In the genomic region with DNA sequence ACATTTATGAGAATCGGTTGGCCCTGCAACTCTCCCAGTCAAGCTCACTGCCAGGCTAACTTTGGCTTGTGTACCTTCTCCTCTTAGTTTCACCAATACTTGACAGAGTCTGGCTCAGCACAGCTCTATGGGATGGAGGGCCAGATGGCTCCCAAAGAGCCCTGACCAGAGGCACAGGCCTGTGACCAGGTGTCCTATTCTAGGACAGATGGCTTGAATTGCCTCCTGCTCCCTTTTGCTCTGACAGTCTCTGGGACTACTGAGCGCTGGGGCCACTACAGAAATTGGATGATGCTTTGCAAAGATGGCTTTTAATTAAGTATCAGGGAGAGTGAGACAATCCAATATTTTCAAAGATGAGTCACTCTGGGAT, we compare ENCODE assay signal across 20 cellular contexts. TPM values are rescaled to one million over a fixed set of nuclear protein-coding genes. Genes with fewer than 3 reads are reported as not detected.
DNase-seq lines count a peak whose midpoint lies in the region; ATAC-seq, FAIRE-seq and TF ChIP-seq lines count a peak whose summit lies in the region.
"Had no signal": no experiment of that assay in that cellular context is flagged by ENCODE, and none has a peak within 500 bp of the region (broad histone marks: within the 10 kb centered on the region; RNA-seq: fewer than 3 reads in every experiment).

No MANE protein-coding gene starts in this region.

- peak overlapping the region; percentile 67 for H3K4me2 ChIP-seq in skeletal muscle satellite cell (ENCODE audit: low read length)
- H3K4me2 ChIP-seq in HepG2 (ENCODE audit: low read depth, low read length) = no peak overlapping the region

- no peak overlapping the region for H2AFZ ChIP-seq in HepG2 (ENCODE audit: low read length)

- H3K9me3 Mint-ChIP-seq in glutamatergic neuron (ENCODE audit: unreplicated experiment) = peaks cover 7% of the 10 kb centered on the region
- H3K9me3 Mint-ChIP-seq: memory B cell; stimulated activated naive CD8-positive, alpha-beta T cell treated with anti-CD3 and anti-CD28 coated beads, Interleukin-15, Interleukin-2, amounts not matched to agents 100 ng/mL and 50 ng/mL, for 24 hours had no signal

- no peaks in the 10 kb centered on the region for H3K27me3 ChIP-seq in skeletal muscle satellite cell (ENCODE audit: control insufficient read depth, insufficient read depth, low read length)
- no peaks in the 10 kb centered on the region for H3K27me3 ChIP-seq in HepG2 (ENCODE audit: control insufficient read depth in 1 of 2, insufficient read depth in 2 of 2, low read length in 2 of 2)
- H3K27me3 ChIP-seq: BLaER1, upper lobe of left lung had no signal

- peak overlapping the region; percentile 60 for H3K4me3 Mint-ChIP-seq in glutamatergic neuron (ENCODE audit: unreplicated experiment)
- H3K4me3 Mint-ChIP-seq: activated CD4-positive, alpha-beta T cell treated with anti-CD3 and anti-CD28 coated beads for 36 hours; memory B cell; stimulated activated naive CD8-positive, alpha-beta T cell treated with anti-CD3 and anti-CD28 coated beads, Interleukin-15, Interleukin-2, amounts not matched to agents 100 ng/mL and 50 ng/mL, for 24 hours had no signal

- DNase-seq in NCI-H2171 treated with DMSO at 0.1 percent for 48 hours (lab: John Stamatoyannopoulos, UW) (peak; percentile 2), NCI-H2171 (lab: John Stamatoyannopoulos, UW) (no peak), SK-N-DZ (ENCODE audit: low spot score) (peak; percentile 21), glutamatergic neuron (peak; percentile 59), COR-L47 (lab: John Stamatoyannopoulos, UW) (no peak), KBM-7 (no peak), HepG2 (ENCODE audit: low spot score) (no peak)
- DNase-seq: activated CD4-positive, alpha-beta T cell treated with anti-CD3 and anti-CD28 coated beads for 36 hours; activated gamma-delta T cell; amygdala; GOT3; NCI-H1436; NCI-H446 treated with DMSO at 0.1 percent for 48 hours; upper lobe of left lung had no signal

- intact Hi-C loops in HepG2 (cut with micrococcal nuclease; ENCODE audit: unreplicated experiment) = no loop called here

- BruUV-seq in HepG2 (replicated peaks; lab: Mats Ljungman, UMichigan) = no TSS peak

- TF ChIP-seq CTCF in glutamatergic neuron (IDR thresholded peaks at IDR 0.05; ENCODE audit: partially characterized antibody, unreplicated experiment) (no peak), HepG2 (CRISPR knock-in tag; IDR thresholded peaks at IDR 0.05) (no peak)

- H3K36me3 ChIP-seq in skeletal muscle satellite cell (ENCODE audit: insufficient read depth, low read length) (no peaks in the 10 kb centered on the region), HepG2 (replicated peaks in 1 of 2; ENCODE audit: control insufficient read depth in 1 of 2, insufficient read depth in 2 of 2, low read length in 2 of 2) (no peaks in the 10 kb centered on the region)
- H3K36me3 ChIP-seq: BLaER1, upper lobe of left lung had no signal

- H3K4me1 ChIP-seq in skeletal muscle satellite cell (ENCODE audit: control insufficient read depth, insufficient read depth, low read length) (peaks cover 42% of the 10 kb centered on the region), HepG2 (ENCODE audit: insufficient read depth, low read length) (peaks cover 17% of the 10 kb centered on the region)
- H3K4me1 ChIP-seq: upper lobe of left lung had no signal

- H3K9me3 ChIP-seq in skeletal muscle satellite cell (replicated peaks; ENCODE audit: low read length) (no peaks in the 10 kb centered on the region), HepG2 (ENCODE audit: low read length) (no peaks in the 10 kb centered on the region)
- H3K9me3 ChIP-seq: BLaER1, upper lobe of left lung had no signal

- peak overlapping the region; percentile 8 for H3K9ac ChIP-seq in skeletal muscle satellite cell (ENCODE audit: low read depth, low read length)
- no peak overlapping the region for H3K9ac ChIP-seq in HepG2 (ENCODE audit: insufficient read depth, low read depth, low read length)
- H3K9ac ChIP-seq: BLaER1 had no signal

- no peak for TF ChIP-seq POLR2A in HepG2 (IDR thresholded peaks at IDR 0.05; ENCODE audit: insufficient read depth in 1 of 2, low read depth in 2 of 2, low read length in 2 of 2)

- WGBS in HepG2 (ENCODE audit: low lambda C conversion rate) = 54% methylated on average over 2 of the region's 2 CpGs

- no peak; the same call in 2 of the 3 replicates for ATAC-seq in HepG2
- ATAC-seq: activated CD4-positive, alpha-beta T cell treated with anti-CD3 and anti-CD28 coated beads for 36 hours had no signal

- H3K27ac ChIP-seq in HepG2 (ENCODE audit: extremely low read length, insufficient read depth, low read length) = no peak overlapping the region
- H3K27ac ChIP-seq: 22Rv1, BLaER1, upper lobe of left lung had no signal

- H3K27ac Mint-ChIP-seq in glutamatergic neuron (ENCODE audit: unreplicated experiment) = peak overlapping the region; percentile 89
- H3K27ac Mint-ChIP-seq: activated CD4-positive, alpha-beta T cell treated with anti-CD3 and anti-CD28 coated beads for 36 hours; memory B cell; stimulated activated naive CD8-positive, alpha-beta T cell treated with anti-CD3 and anti-CD28 coated beads, Interleukin-15, Interleukin-2, amounts not matched to agents 100 ng/mL and 50 ng/mL, for 24 hours had no signal

- H3K27me3 Mint-ChIP-seq in glutamatergic neuron (ENCODE audit: unreplicated experiment) = peaks cover 5% of the 10 kb centered on the region
- H3K27me3 Mint-ChIP-seq: activated CD4-positive, alpha-beta T cell treated with anti-CD3 and anti-CD28 coated beads for 36 hours; memory B cell; stimulated activated naive CD8-positive, alpha-beta T cell treated with anti-CD3 and anti-CD28 coated beads, Interleukin-15, Interleukin-2, amounts not matched to agents 100 ng/mL and 50 ng/mL, for 24 hours had no signal

- no peaks in the 10 kb centered on the region for H4K20me1 ChIP-seq in HepG2 (ENCODE audit: insufficient read depth, low read length)
- H4K20me1 ChIP-seq: BLaER1 had no signal

- peaks cover 21% of the 10 kb centered on the region for H3K4me1 Mint-ChIP-seq in glutamatergic neuron (ENCODE audit: low read depth, unreplicated experiment)
- H3K4me1 Mint-ChIP-seq: activated CD4-positive, alpha-beta T cell treated with anti-CD3 and anti-CD28 coated beads for 36 hours; memory B cell had no signal

- no peaks in the 10 kb centered on the region for H3K79me2 ChIP-seq in HepG2 (ENCODE audit: insufficient read depth, low read length)

- TF ChIP-seq EP300 in HepG2 (IDR thresholded peaks at IDR 0.05; ENCODE audit: low read depth in 2 of 2, low read length in 2 of 2) = no peak
- no peak for TF ChIP-seq EP300 in HepG2 (CRISPR knock-in tag; IDR thresholded peaks at IDR 0.05; ENCODE audit: borderline replicate concordance)

- FAIRE-seq in HepG2 (lab: Jason Lieb, UNC) = no peak
- FAIRE-seq: islet of Langerhans had no signal

- POLR2A ChIA-PET in HepG2 (lab: Yijun Ruan, JAX) = no interaction called here

- CTCF ChIA-PET in HepG2 (lab: Yijun Ruan, JAX; ENCODE audit: low intra/inter-chr PET ratio, low total read pairs) = no interaction called here

- H3K4me3 ChIP-seq in skeletal muscle satellite cell (ENCODE audit: low read length) = no peak overlapping the region
- no peak overlapping the region for H3K4me3 ChIP-seq in HepG2 (replicated peaks in 1 of 3; ENCODE audit: insufficient read depth in 1 of 3, low read depth in 2 of 3, low read length in 3 of 3)
- H3K4me3 ChIP-seq: BLaER1, upper lobe of left lung had no signal

- in situ Hi-C loops in KBM-7 (cut with MboI; ENCODE audit: low pct_unique_long_range_greater_than_20kb, low sequenced_read_pairs) (no loop called here), HepG2 (cut with HindIII; ENCODE audit: extremely low pct_ligation_motif_present, low pct_unique_long_range_greater_than_20kb) (no loop called here)

- TF ChIP-seq RAD21 in HepG2 (CRISPR knock-in tag; IDR thresholded peaks at IDR 0.05) = no peak

- no peaks in the 10 kb centered on the region for H3K36me3 Mint-ChIP-seq in glutamatergic neuron (ENCODE audit: unreplicated experiment)
- H3K36me3 Mint-ChIP-seq: memory B cell had no signal

TF ChIP-seq in HepG2, 621 proteins besides CTCF, POLR2A, EP300 and RAD21 (continues in another document):
- TF ChIP-seq ZNF839 (CRISPR knock-in tag; IDR thresholded peaks at IDR 0.05; ENCODE audit: borderline replicate concordance) (no peak), SMYD3 (CRISPR knock-in tag; IDR thresholded peaks at IDR 0.05) (no peak), ZNF12 (CRISPR knock-in tag; IDR thresholded peaks at IDR 0.05) (no peak), ZBTB42 (CRISPR knock-in tag; IDR thresholded peaks at IDR 0.05) (no peak), HCFC1 (IDR thresholded peaks at IDR 0.05; ENCODE audit: low read depth, low read length) (no peak), NR3C1 (CRISPR knock-in tag; IDR thresholded peaks at IDR 0.05) (no peak), SALL1 (CRISPR knock-in tag; IDR thresholded peaks at IDR 0.05) (no peak), ZNF136 (CRISPR knock-in tag; IDR thresholded peaks at IDR 0.05; ENCODE audit: low read depth) (no peak)

RNA-seq across cellular contexts. Expression of gene ARID3B, which starts 10.3 kb away (rescaled TPM):
- polyA plus RNA-seq in SK-N-DZ (2014; cell fraction: cytosol; rRNA removed) = 23.8 and 25.0 TPM in 2 replicates
- 18.9 and 43.5 TPM in 2 replicates for polyA plus RNA-seq in SK-N-DZ (2014; cell fraction: nucleus; rRNA removed)
- 154 TPM for total RNA-seq in glutamatergic neuron (ENCODE audit: unreplicated experiment)
- 1.5 and 1.8 TPM in 2 replicates for total RNA-seq in skeletal muscle satellite cell (2012; rRNA removed)
- 5.3 and 7.0 TPM in 2 replicates for total RNA-seq in HepG2 (2016; rRNA removed; fragmentation: Illumina TruSeq; extraction: Trizol)
- total RNA-seq in HepG2 (2016; cell fraction: cytosol; rRNA removed; fragmentation: Illumina TruSeq; extraction: Trizol; ENCODE audit: low read depth) = 1.7 and 2.5 TPM in 2 replicates
- total RNA-seq in HepG2 (2016; cell fraction: insoluble cytoplasmic fraction; rRNA removed; fragmentation: Illumina TruSeq; extraction: Trizol) = 6.0 and 6.5 TPM in 2 replicates
- 7.6 and 7.9 TPM in 2 replicates for total RNA-seq in HepG2 (2016; cell fraction: membrane; rRNA removed; fragmentation: Illumina TruSeq; extraction: Trizol)
- 4.8 and 7.4 TPM in 2 replicates for total RNA-seq in HepG2 (2016; cell fraction: nucleus; rRNA removed; fragmentation: Illumina TruSeq; extraction: Trizol)
- polyA plus RNA-seq in HepG2 (2011; rRNA removed) = 12.8 and 14.9 TPM in 2 replicates
- polyA plus RNA-seq in HepG2 (2011; cell fraction: cytosol; rRNA removed) = 9.2 and 10.8 TPM in 2 replicates
- 15.3 and 17.1 TPM in 2 replicates for polyA plus RNA-seq in HepG2 (2011; cell fraction: nucleus; rRNA removed)
- 9.5 and 11.5 TPM in 2 replicates for polyA plus RNA-seq in HepG2 (2012)
- polyA plus RNA-seq in HepG2 (2016; cell fraction: cytosol; fragmentation: Illumina TruSeq; extraction: Trizol; ENCODE audit: low read depth) = 2.9 TPM in 2 replicates
- polyA plus RNA-seq in HepG2 (2016; cell fraction: insoluble cytoplasmic fraction; fragmentation: Illumina TruSeq; extraction: Trizol; ENCODE audit: low read depth) = 9.5 and 11.4 TPM in 2 replicates
- 8.3 and 9.3 TPM in 2 replicates for polyA plus RNA-seq in HepG2 (2016; cell fraction: membrane; fragmentation: Illumina TruSeq; extraction: Trizol; ENCODE audit: low read depth)
- 13.5 and 14.3 TPM in 2 replicates for polyA plus RNA-seq in HepG2 (2016; cell fraction: nucleus; fragmentation: Illumina TruSeq; extraction: Trizol; ENCODE audit: insufficient read depth, low read depth)
- 8.2 and 20.2 TPM in 2 replicates for polyA minus RNA-seq in HepG2 (2011; rRNA and poly(A)+ RNA removed; ENCODE audit: low replicate concordance)
- polyA minus RNA-seq in HepG2 (2011; cell fraction: cytosol; rRNA and poly(A)+ RNA removed) = 11.2 and 12.2 TPM in 2 replicates
- 10.7 and 11.1 TPM in 2 replicates for polyA minus RNA-seq in HepG2 (2011; cell fraction: nucleus; rRNA and poly(A)+ RNA removed)

Comparison
In these comparisons a context has a peak if more than half of its experiments do, and no peak if none do; other contexts are left out.
1. DNase-seq: peak in NCI-H2171 treated with DMSO at 0.1 percent for 48 hours (single experiment), SK-N-DZ (single experiment) and glutamatergic neuron (single experiment); none in NCI-H2171 (single experiment), COR-L47 (single experiment), KBM-7 (single experiment) and HepG2 (single experiment).
2. RNA of gene ARID3B, which starts 10.3 kb away (total RNA-seq): 154 TPM in glutamatergic neuron (single experiment); 1.7 to 7.9 TPM in HepG2; every median in the first group is over 10 times any median in the second.